In the genomic region with DNA sequence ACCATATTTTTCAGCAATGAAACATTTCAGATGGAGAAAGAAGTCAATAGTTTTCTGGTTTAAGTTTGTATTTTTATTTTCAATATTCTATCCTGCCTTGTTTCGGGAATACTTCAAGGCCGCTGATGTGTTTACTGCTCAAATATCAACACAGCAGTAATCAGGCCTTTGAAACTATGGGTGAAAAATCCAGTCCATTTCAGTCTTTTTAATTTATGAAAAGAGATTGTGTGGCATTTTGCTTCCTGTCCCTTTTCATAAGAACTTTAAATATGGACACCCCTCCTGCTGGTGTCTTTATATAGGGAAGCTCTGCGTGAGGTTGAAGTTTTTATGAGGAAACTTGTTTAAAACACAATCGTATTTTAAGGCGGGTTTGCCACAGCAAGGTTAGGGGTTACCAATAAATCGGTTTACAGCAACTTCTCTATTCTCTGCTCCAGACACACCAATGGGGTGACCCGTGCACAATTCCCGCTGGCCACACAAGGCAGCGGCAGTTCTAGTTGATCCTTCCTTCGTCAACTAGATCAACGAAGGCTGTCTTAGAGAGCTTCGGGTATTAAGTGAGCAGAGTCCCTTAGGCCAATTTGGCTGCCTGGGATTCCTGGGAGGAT, we compare ENCODE assay signal across 9 cellular contexts. TPM values are rescaled to one million over a fixed set of nuclear protein-coding genes. Genes with fewer than 3 reads are reported as not detected.
DNase-seq lines count a peak whose midpoint lies in the region; ATAC-seq and TF ChIP-seq lines count a peak whose summit lies in the region.
"Had no signal": no experiment of that assay in that cellular context is flagged by ENCODE, and none has a peak within 500 bp of the region (broad histone marks: within the 10 kb centered on the region; RNA-seq: fewer than 3 reads in every experiment).

No MANE protein-coding gene starts in this region.

- no peaks in the 10 kb centered on the region for H3K27me3 ChIP-seq in ascending aorta
- peaks cover 13% of the 10 kb centered on the region; the same call in 1 of the 2 replicates for H3K27me3 ChIP-seq in iPS DF 6.9 (ENCODE audit: control insufficient read depth, insufficient read depth, low read length)
- no peaks in the 10 kb centered on the region for H3K27me3 ChIP-seq in skeletal muscle tissue (ENCODE audit: control insufficient read depth in 3 of 3, insufficient read depth in 3 of 3, low read length in 3 of 3)

- WGBS in iPS DF 6.9 (ENCODE audit: insufficient coverage, insufficient read length), result no CpG with 5 or more reads among the region's 12 CpGs

- CTCF ChIA-PET in HEK293T (lab: Yijun Ruan, JAX), result interaction anchor here (1.0 to 1.6 kb wide), 3 partner anchors 12 to 84 kb away, joined by 3 to 5 read pairs (median 3); no protein-coding TSS in a partner anchor

- peak overlapping the region; percentile 92 to 98 for H3K4me3 ChIP-seq in ascending aorta
- peak overlapping the region; percentile 61; the same call in 1 of the 2 replicates for H3K4me3 ChIP-seq in iPS DF 6.9 (ENCODE audit: low read length)
- peak overlapping the region in 1 of 3 donors; percentile 84 for H3K4me3 ChIP-seq in skeletal muscle tissue (ENCODE audit: low read length in 3 of 3)

- TF ChIP-seq CTCF in ascending aorta (IDR thresholded peaks at IDR 0.05), result peak in 1 of 3 experiments; percentile 4

- POLR2A ChIA-PET in HEK293T (lab: Yijun Ruan, JAX), result interaction anchor here (0.6 to 2.6 kb wide), 11 partner anchors 8 to 157 kb away, joined by 3 to 12 read pairs (median 5); no protein-coding TSS in a partner anchor

- H3K36me3 ChIP-seq in ascending aorta (no peaks in the 10 kb centered on the region), iPS DF 6.9 (ENCODE audit: control insufficient read depth, insufficient read depth, low read length) (no peaks in the 10 kb centered on the region), skeletal muscle tissue (ENCODE audit: control insufficient read depth in 3 of 3, insufficient read depth in 3 of 3, low read length in 3 of 3) (no peaks in the 10 kb centered on the region)

- H3K27ac ChIP-seq in ascending aorta, result peak overlapping the region; percentile 86 to 93
- no peak overlapping the region for H3K27ac ChIP-seq in iPS DF 6.9 (ENCODE audit: low read length)
- H3K27ac ChIP-seq in skeletal muscle tissue (ENCODE audit: low read depth, low read length), result peak overlapping the region; percentile 82

- DNase-seq in HEK293T (ENCODE audit: extremely low spot score) (peak; percentile 39), ascending aorta (ENCODE audit: low spot score in 2 of 2) (no peak), iPS DF 6.9 (ENCODE audit: low read depth, low spot score) (no peak)
- DNase-seq: stimulated activated CD4-positive, alpha-beta T cell treated with anti-CD3 and anti-CD28 coated beads, Interleukin-2, amount 100 ng/mL, for 24 hours had no signal

- intact Hi-C loops in ascending aorta (cut with DNase I), result loop anchor here (5.0 to 10.0 kb wide), 4 partner anchors 65 to 648 kb away; a partner anchor contains a TSS

- H3K4me1 ChIP-seq in ascending aorta (peaks cover 3 to 14% of the 10 kb centered on the region in 2 donors), iPS DF 6.9 (ENCODE audit: control insufficient read depth, insufficient read depth, low read length) (no peaks in the 10 kb centered on the region), skeletal muscle tissue (ENCODE audit: control insufficient read depth in 3 of 3, insufficient read depth in 3 of 3, low read length in 3 of 3) (peaks cover 7 to 21% (median 16%) of the 10 kb centered on the region in 3 donors)

- H3K9ac ChIP-seq in skeletal muscle tissue (ENCODE audit: low read depth in 1 of 3, low read length in 3 of 3), result peak overlapping the region in 2 of 3 donors; percentile 45 to 77

- no peak for ATAC-seq in HG03175 (IDR thresholded peaks at IDR 0.05; ENCODE audit: unreplicated experiment)
- ATAC-seq in HG02981 (IDR thresholded peaks at IDR 0.05; ENCODE audit: unreplicated experiment), result no peak
- no peak for ATAC-seq in GM21381 (IDR thresholded peaks at IDR 0.05; ENCODE audit: unreplicated experiment)
- ATAC-seq in GM21515 (IDR thresholded peaks at IDR 0.05; ENCODE audit: unreplicated experiment), result no peak

- H3K9me3 ChIP-seq in ascending aorta, result no peaks in the 10 kb centered on the region
- H3K9me3 ChIP-seq in iPS DF 6.9 (ENCODE audit: control insufficient read depth, insufficient read depth, low read length), result no peaks in the 10 kb centered on the region
- no peaks in the 10 kb centered on the region for H3K9me3 ChIP-seq in skeletal muscle tissue (ENCODE audit: control insufficient read depth in 3 of 3, low read length in 3 of 3)

TF ChIP-seq in HEK293T, 16 proteins besides CTCF, POLR2A, EP300 and RAD21:
- peak; percentile 83 for TF ChIP-seq ARNT (IDR thresholded peaks at IDR 0.05)
- TF ChIP-seq, protein P1, sequence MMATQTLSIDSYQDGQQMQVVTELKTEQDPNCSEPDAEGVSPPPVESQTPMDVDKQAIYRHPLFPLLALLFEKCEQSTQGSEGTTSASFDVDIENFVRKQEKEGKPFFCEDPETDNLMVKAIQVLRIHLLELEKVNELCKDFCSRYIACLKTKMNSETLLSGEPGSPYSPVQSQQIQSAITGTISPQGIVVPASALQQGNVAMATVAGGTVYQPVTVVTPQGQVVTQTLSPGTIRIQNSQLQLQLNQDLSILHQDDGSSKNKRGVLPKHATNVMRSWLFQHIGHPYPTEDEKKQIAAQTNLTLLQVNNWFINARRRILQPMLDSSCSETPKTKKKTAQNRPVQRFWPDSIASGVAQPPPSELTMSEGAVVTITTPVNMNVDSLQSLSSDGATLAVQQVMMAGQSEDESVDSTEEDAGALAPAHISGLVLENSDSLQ (IDR thresholded peaks at IDR 0.05), result peak; percentile 87
- peak; percentile 91; the same call in 1 of the 2 replicates for TF ChIP-seq CTBP1 (IDR thresholded peaks at IDR 0.05; ENCODE audit: borderline replicate concordance)
- TF ChIP-seq SUZ12 (IDR thresholded peaks at IDR 0.05), result no peak
- no peak for TF ChIP-seq TARDBP (IDR thresholded peaks at IDR 0.05)
- no peak for TF ChIP-seq ZNF384 (IDR thresholded peaks at IDR 0.05)
- no peak for TF ChIP-seq NFRKB (IDR thresholded peaks at IDR 0.05)
- peak; percentile 21 for TF ChIP-seq L3MBTL2 (conservative IDR thresholded peaks at IDR 0.05)
- peak; percentile 81 for TF ChIP-seq FOXM1 (IDR thresholded peaks at IDR 0.05; ENCODE audit: borderline replicate concordance)
- TF ChIP-seq HDGF (IDR thresholded peaks at IDR 0.05; ENCODE audit: borderline replicate concordance), result no peak

RNA-seq across cellular contexts. Expression of a gene that starts 1.2 kb away (rescaled TPM):
- total RNA-seq in ascending aorta, result 45.4 TPM
- 38.1 TPM for total RNA-seq in skeletal muscle tissue
